In genomic region chr9:37800631-37801286, GRCh38 we compare ENCODE assay signal across 1 cellular context.
TF ChIP-seq lines count a peak whose summit lies in the region.

DCAF10 (plus strand) TSS chr9:37800797; CDS start chr9:37800867, 70 bp downstream.

TF ChIP-seq in GM12878, 131 proteins besides CTCF, POLR2A, EP300 and RAD21 (continued from another document and continues in another):
- TF ChIP-seq ZNF687 (IDR thresholded peaks at IDR 0.05) (peak; percentile 37; the same call in 1 of the 2 replicates), CREB1 (IDR thresholded peaks at IDR 0.05; ENCODE audit: low read depth) (peak; percentile 82), MAX (IDR thresholded peaks at IDR 0.05; ENCODE audit: low read depth, low read length) (peak; percentile 74), HSF1 (IDR thresholded peaks at IDR 0.05; ENCODE audit: low read depth, low read length) (peak; percentile 83; the same call in 1 of the 2 replicates), ELK1 (IDR thresholded peaks at IDR 0.05; ENCODE audit: low read depth, low read length) (peak; percentile 95), RB1 (IDR thresholded peaks at IDR 0.05; ENCODE audit: borderline replicate concordance) (no peak), PAX5 (IDR thresholded peaks at IDR 0.05; ENCODE audit: borderline replicate concordance, low read depth, low read length) (peak; percentile 66), BCLAF1 (IDR thresholded peaks at IDR 0.05) (0 out of 2 replicates have a peak, but pooled peaks have one; percentile 46), CEBPZ (IDR thresholded peaks at IDR 0.05; ENCODE audit: low read depth, low read length) (no peak), KLF5 (IDR thresholded peaks at IDR 0.05; ENCODE audit: partially characterized antibody) (peak; percentile 64), PKNOX1 (IDR thresholded peaks at IDR 0.05) (peak; percentile 62), NR2F1 (conservative IDR thresholded peaks at IDR 0.05) (peak; percentile 90), ETV6 (conservative IDR thresholded peaks at IDR 0.05 in 1 of 2, IDR thresholded peaks at IDR 0.05 in 1 of 2; ENCODE audit: borderline replicate concordance in 1 of 2, low read depth in 1 of 2) (peak in 1 of 2 experiments; percentile 61; a peak in 2 of 4 replicates), ZBTB40 (IDR thresholded peaks at IDR 0.05; ENCODE audit: borderline replicate concordance) (peak; percentile 99), BMI1 (IDR thresholded peaks at IDR 0.05; ENCODE audit: borderline replicate concordance) (no peak), JUNB (IDR thresholded peaks at IDR 0.05) (no peak), HDAC6 (IDR thresholded peaks at IDR 0.05; ENCODE audit: unreplicated experiment) (no peak), JUND (IDR thresholded peaks at IDR 0.05; ENCODE audit: low read depth, low read length) (no peak), ZZZ3 (IDR thresholded peaks at IDR 0.05; ENCODE audit: control insufficient read depth, insufficient read length, low read depth) (no peak), RBBP5 (conservative IDR thresholded peaks at IDR 0.05) (no peak), E2F4 (IDR thresholded peaks at IDR 0.05; ENCODE audit: low read depth, low read length) (no peak), FOXM1 (IDR thresholded peaks at IDR 0.05; ENCODE audit: low read depth, low read length) (no peak; the same call in 1 of the 2 replicates), SREBF2 (IDR thresholded peaks at IDR 0.05; ENCODE audit: low read length) (peak; percentile 31), LARP7 (IDR thresholded peaks at IDR 0.05) (peak; percentile 96), IRF5 (IDR thresholded peaks at IDR 0.05; ENCODE audit: borderline replicate concordance) (no peak), TCF3 (IDR thresholded peaks at IDR 0.05; ENCODE audit: borderline replicate concordance, insufficient read depth, low read depth, low read length) (peak; percentile 98), BCL3 (IDR thresholded peaks at IDR 0.05; ENCODE audit: borderline replicate concordance, insufficient read depth, low read depth, low read length, poor library complexity, severe bottlenecking) (no peak), MXI1 (IDR thresholded peaks at IDR 0.05; ENCODE audit: low read depth, low read length) (peak; percentile 63), CBX3 (IDR thresholded peaks at IDR 0.05; ENCODE audit: borderline replicate concordance, low read depth) (no peak), FOS (IDR thresholded peaks at IDR 0.05; ENCODE audit: borderline replicate concordance, extremely low read depth, insufficient read length) (no peak)
